Comparison of ENCODE assay signal across 35 cellular contexts in genomic region chr3:194950906-194951628, GRCh38.
"Had no signal": no experiment of that assay in that cellular context is flagged by ENCODE, and none has a peak within 500 bp of the region (broad histone marks: within the 10 kb centered on the region; RNA-seq: fewer than 3 reads in every experiment).

No MANE protein-coding gene starts in this region.

- DNase-seq: activated CD4-positive, alpha-beta memory T cell treated with anti-CD3 and anti-CD28 coated beads for 36 hours; activated CD4-positive, alpha-beta T cell treated with anti-CD3 and anti-CD28 coated beads, Interleukin-2, amount 10 ng/mL, durations not matched to agents 24 days and 14 days; activated CD8-positive, alpha-beta memory T cell treated with anti-CD3 and anti-CD28 coated beads, Interleukin-2, amount 50 U/mL, for 4 hours; activated effector memory CD4-positive, alpha-beta T cell treated with anti-CD3 and anti-CD28 coated beads, Interleukin-2, amount 50 U/mL, for 16 hours; activated naive CD4-positive, alpha-beta T cell treated with anti-CD3 and anti-CD28 coated beads for 36 hours; activated naive CD8-positive, alpha-beta T cell treated with anti-CD3 and anti-CD28 coated beads for 36 hours; activated T-cell treated with anti-CD3 and anti-CD28 coated beads, Interleukin-2, amount 50 U/mL, for 1 hour; aorta; cortex of kidney; effector memory CD8-positive, alpha-beta T cell; erythroblast; gastrocnemius medialis; glutamatergic neuron; natural killer cell; posterior cingulate gyrus; right lobe of liver; stimulated activated CD4-positive, alpha-beta T cell treated with anti-CD3 and anti-CD28 coated beads, Interleukin-12 subunit alpha, Interleukin-12 subunit beta, amount 100 ng/mL, for 4 hours; stimulated activated CD4-positive, alpha-beta T cell treated with anti-CD3 and anti-CD28 coated beads, Interleukin-4, amount 100 ng/mL, for 1 hour; SW 1271; T-helper 9 cell; WERI-Rb-1 had no signal

- H3K9me3 Mint-ChIP-seq: activated CD4-positive, alpha-beta T cell treated with anti-CD3 and anti-CD28 coated beads, Interleukin-2, amount 10 ng/mL, durations not matched to agents 24 days and 14 days; activated T-helper 1 cell treated with anti-CD3 and anti-CD28 coated beads, Interleukin-12 subunit alpha, Interleukin-12 subunit beta, Interleukin-2, Interleukin-4 antibody, amounts not matched to agents 30 ng/mL and 10 ng/mL and 1 ng/mL, durations not matched to agents 14 hours and 24 hours and 36 hours; natural killer cell; T-helper 1 cell treated with Interleukin-12 subunit alpha and Interleukin-12 subunit beta and Interleukin-4 antibody, amounts not matched to agents 30 μg/mL and 1 μg/mL, for 36 hours had no signal

- H3K4me1 ChIP-seq: adrenal gland, right lobe of liver, vagina had no signal

- H3K36me3 Mint-ChIP-seq: activated CD4-positive, alpha-beta memory T cell treated with anti-CD3 and anti-CD28 coated beads for 36 hours; activated naive CD8-positive, alpha-beta T cell treated with anti-CD3 and anti-CD28 coated beads for 36 hours; brain; natural killer cell had no signal

- H3K4me2 ChIP-seq: hepatocyte had no signal

- H3K27me3 Mint-ChIP-seq: activated CD4-positive, alpha-beta memory T cell treated with anti-CD3 and anti-CD28 coated beads for 36 hours; activated naive CD8-positive, alpha-beta T cell treated with anti-CD3 and anti-CD28 coated beads for 36 hours had no signal

- H3K27ac Mint-ChIP-seq: activated CD4-positive, alpha-beta memory T cell treated with anti-CD3 and anti-CD28 coated beads for 36 hours; activated CD4-positive, alpha-beta T cell treated with anti-CD3 and anti-CD28 coated beads, Interleukin-2, amount 10 ng/mL, durations not matched to agents 24 days and 14 days; activated naive CD4-positive, alpha-beta T cell treated with anti-CD3 and anti-CD28 coated beads for 36 hours; activated naive CD8-positive, alpha-beta T cell treated with anti-CD3 and anti-CD28 coated beads for 36 hours; activated T-helper 1 cell treated with anti-CD3 and anti-CD28 coated beads, Interleukin-12 subunit alpha, Interleukin-12 subunit beta, Interleukin-2, Interleukin-4 antibody, amounts not matched to agents 30 ng/mL and 10 ng/mL and 1 ng/mL, durations not matched to agents 14 hours and 24 hours and 36 hours; effector memory CD8-positive, alpha-beta T cell; mesothelial cell of epicardium; natural killer cell; stimulated activated naive CD8-positive, alpha-beta T cell treated with anti-CD3 and anti-CD28 coated beads, Interleukin-15, Interleukin-2, amounts not matched to agents 100 ng/mL and 50 ng/mL, for 24 hours; T-helper 1 cell treated with Interleukin-12 subunit alpha and Interleukin-12 subunit beta and Interleukin-4 antibody, amounts not matched to agents 30 μg/mL and 1 μg/mL, for 36 hours had no signal

- H3K9me3 ChIP-seq: adrenal gland, gastrocnemius medialis, right lobe of liver, upper lobe of left lung, vagina had no signal

- H3K27me3 ChIP-seq: adrenal gland, cardiac muscle cell, gastrocnemius medialis, hepatocyte, right lobe of liver, upper lobe of left lung, vagina had no signal

- H3K36me3 ChIP-seq: adrenal gland, cardiac muscle cell, gastrocnemius medialis, right lobe of liver, upper lobe of left lung, vagina, WERI-Rb-1 had no signal

- H3K27ac ChIP-seq: adrenal gland, cardiac muscle cell, hepatocyte, right lobe of liver, upper lobe of left lung, vagina, WERI-Rb-1 had no signal

- H3K4me1 Mint-ChIP-seq: activated CD4-positive, alpha-beta T cell treated with anti-CD3 and anti-CD28 coated beads, Interleukin-2, amount 10 ng/mL, durations not matched to agents 24 days and 14 days; activated naive CD8-positive, alpha-beta T cell treated with anti-CD3 and anti-CD28 coated beads for 36 hours; brain; natural killer cell had no signal

- H3K4me3 Mint-ChIP-seq: activated CD4-positive, alpha-beta memory T cell treated with anti-CD3 and anti-CD28 coated beads for 36 hours; activated CD4-positive, alpha-beta T cell treated with anti-CD3 and anti-CD28 coated beads, Interleukin-2, amount 10 ng/mL, durations not matched to agents 24 days and 14 days; activated naive CD4-positive, alpha-beta T cell treated with anti-CD3 and anti-CD28 coated beads for 36 hours; activated naive CD8-positive, alpha-beta T cell treated with anti-CD3 and anti-CD28 coated beads for 36 hours; activated T-helper 1 cell treated with anti-CD3 and anti-CD28 coated beads, Interleukin-12 subunit alpha, Interleukin-12 subunit beta, Interleukin-2, Interleukin-4 antibody, amounts not matched to agents 30 ng/mL and 10 ng/mL and 1 ng/mL, durations not matched to agents 14 hours and 24 hours and 36 hours; brain; effector memory CD8-positive, alpha-beta T cell; mesothelial cell of epicardium; natural killer cell; stimulated activated naive CD8-positive, alpha-beta T cell treated with anti-CD3 and anti-CD28 coated beads, Interleukin-15, Interleukin-2, amounts not matched to agents 100 ng/mL and 50 ng/mL, for 24 hours; T-helper 1 cell treated with Interleukin-12 subunit alpha and Interleukin-12 subunit beta and Interleukin-4 antibody, amounts not matched to agents 30 μg/mL and 1 μg/mL, for 36 hours had no signal

- ATAC-seq: activated CD4-positive, CD25-positive, alpha-beta regulatory T cell treated with anti-CD3 and anti-CD28 coated beads, Interleukin-2, amount 50 U/mL, for 24 hours; effector memory CD8-positive, alpha-beta T cell; gastrocnemius medialis; left lobe of liver had no signal

- H3K4me3 ChIP-seq: adrenal gland, cardiac muscle cell, gastrocnemius medialis, hepatocyte, lung, right lobe of liver, skin epidermis, upper lobe of left lung, vagina had no signal
